Comparison of ENCODE assay signal across 8 cellular contexts in the genomic region with DNA sequence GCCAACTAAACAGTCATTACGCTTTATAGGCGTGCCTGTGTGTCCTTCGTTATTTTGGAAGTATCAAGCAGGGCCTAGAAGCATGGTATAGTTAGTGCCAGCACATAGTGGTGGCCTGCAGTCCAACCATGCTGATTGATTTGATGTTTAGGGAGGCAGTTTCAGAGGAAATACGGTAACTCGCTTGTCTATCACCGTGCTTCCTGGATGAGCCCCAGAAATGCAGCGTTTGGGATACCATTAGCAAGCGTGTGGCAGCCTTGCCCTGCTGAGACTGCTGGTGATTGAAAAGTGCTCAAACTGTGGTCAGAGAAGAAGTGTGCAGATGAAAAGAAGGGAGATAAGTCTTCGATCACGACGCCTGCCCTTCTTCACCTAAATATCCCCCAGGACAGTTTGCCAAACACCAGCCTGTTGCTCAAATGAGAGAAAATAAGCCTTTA.
DNase-seq lines count a peak whose midpoint lies in the region; ATAC-seq and TF ChIP-seq lines count a peak whose summit lies in the region.

No MANE protein-coding gene starts in this region.

- H3K4me1 Mint-ChIP-seq in stimulated activated naive CD8-positive, alpha-beta T cell treated with anti-CD3 and anti-CD28 coated beads, Interleukin-15, amount 100 ng/mL, for 72 hours: peaks cover 13% of the 10 kb centered on the region

- peak; percentile 66 for ATAC-seq in GM18861 (IDR thresholded peaks at IDR 0.05; ENCODE audit: unreplicated experiment)
- peak; percentile 67 for ATAC-seq in stimulated activated naive CD8-positive, alpha-beta T cell treated with anti-CD3 and anti-CD28 coated beads, Interleukin-15, amount 100 ng/mL, for 72 hours

- H3K4me3 Mint-ChIP-seq in stimulated activated naive CD8-positive, alpha-beta T cell treated with anti-CD3 and anti-CD28 coated beads, Interleukin-15, amount 100 ng/mL, for 72 hours: peak overlapping the region; percentile 38 to 40

- peaks cover 95% of the 10 kb centered on the region for H3K27me3 Mint-ChIP-seq in stimulated activated naive CD8-positive, alpha-beta T cell treated with anti-CD3 and anti-CD28 coated beads, Interleukin-15, amount 100 ng/mL, for 72 hours

- DNase-seq in AG08395 (ENCODE audit: low spot score) (peak; percentile 48), NCI-H146 (lab: John Stamatoyannopoulos, UW) (peak; percentile 81), astrocyte of the cerebellum (ENCODE audit: low read depth) (peak; percentile 34), iris pigment epithelial cell (ENCODE audit: low read depth) (peak; percentile 87)
- DNase-seq in stimulated activated naive CD8-positive, alpha-beta T cell treated with anti-CD3 and anti-CD28 coated beads, Interleukin-15, amount 100 ng/mL, for 72 hours: no peak
- DNase-seq in activated CD4-positive, CD25-positive, alpha-beta regulatory T cell (lab: John Stamatoyannopoulos, UW): no peak
- DNase-seq in activated CD4-positive, alpha-beta T cell treated with anti-CD3 and anti-CD28 coated beads, Interleukin-2, amount 50 U/mL, for 4 hours: no peak

- in situ Hi-C loops in astrocyte of the cerebellum (cut with HindIII; ENCODE audit: low sequenced_read_pairs): loop anchor here (5.0 to 25.0 kb wide), 2 partner anchors 296 to 894 kb away; no protein-coding TSS in a partner anchor

- no peak for TF ChIP-seq CTCF in astrocyte of the cerebellum (IDR thresholded peaks at IDR 0.05; ENCODE audit: low read depth, low read length, missing control alignments)

- H3K27ac Mint-ChIP-seq in stimulated activated naive CD8-positive, alpha-beta T cell treated with anti-CD3 and anti-CD28 coated beads, Interleukin-15, amount 100 ng/mL, for 72 hours: no peak overlapping the region

- H3K4me3 ChIP-seq in astrocyte of the cerebellum (ENCODE audit: low read depth, low read length): peak overlapping the region; percentile 21

- no peaks in the 10 kb centered on the region for H3K9me3 Mint-ChIP-seq in stimulated activated naive CD8-positive, alpha-beta T cell treated with anti-CD3 and anti-CD28 coated beads, Interleukin-15, amount 100 ng/mL, for 72 hours

Comparison
In these comparisons a context has a peak if more than half of its experiments do, and no peak if none do; other contexts are left out.
1. DNase-seq: peak in AG08395 (single experiment), NCI-H146 (single experiment), astrocyte of the cerebellum (single experiment) and iris pigment epithelial cell (single experiment); none in stimulated activated naive CD8-positive, alpha-beta T cell treated with anti-CD3 and anti-CD28 coated beads, Interleukin-15, amount 100 ng/mL, for 72 hours (0 of 2), activated CD4-positive, CD25-positive, alpha-beta regulatory T cell (0 of 4) and activated CD4-positive, alpha-beta T cell treated with anti-CD3 and anti-CD28 coated beads, Interleukin-2, amount 50 U/mL, for 4 hours (0 of 2).